Comparison of ENCODE assay signal across 9 cellular contexts in the genomic region with DNA sequence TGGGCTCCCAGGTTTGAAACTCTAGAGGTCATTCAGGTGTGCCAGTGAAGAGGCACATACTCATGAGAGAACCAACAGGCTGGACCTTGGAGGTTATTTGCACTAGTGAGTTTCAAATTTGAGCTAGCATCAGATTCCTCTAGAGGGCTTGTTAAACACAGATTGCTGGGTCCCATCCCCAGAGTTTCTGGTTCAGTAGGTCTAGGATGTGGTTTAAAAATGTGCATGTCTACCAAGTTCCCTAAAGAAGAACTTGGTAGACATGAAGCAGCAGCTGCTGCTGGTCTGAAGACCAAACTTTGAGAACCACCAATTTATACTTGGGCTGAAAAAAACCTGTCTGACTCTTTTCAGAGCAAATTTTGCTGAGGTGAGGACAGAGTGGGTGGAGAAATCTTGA.
DNase-seq lines count a peak whose midpoint lies in the region; ATAC-seq, FAIRE-seq and TF ChIP-seq lines count a peak whose summit lies in the region.
"Had no signal": no experiment of that assay in that cellular context is flagged by ENCODE, and none has a peak within 500 bp of the region (broad histone marks: within the 10 kb centered on the region; RNA-seq: fewer than 3 reads in every experiment).

No MANE protein-coding gene starts in this region.

- TF ChIP-seq EP300 in HepG2 (IDR thresholded peaks at IDR 0.05; ENCODE audit: low read depth in 2 of 2, low read length in 2 of 2) (no peak), HepG2 (CRISPR knock-in tag; IDR thresholded peaks at IDR 0.05; ENCODE audit: borderline replicate concordance) (no peak)

- in situ Hi-C loops in HepG2 (cut with HindIII; ENCODE audit: extremely low pct_ligation_motif_present, low pct_unique_long_range_greater_than_20kb) = no loop called here

- H3K79me2 ChIP-seq in HepG2 (ENCODE audit: insufficient read depth, low read length) = peaks cover 2% of the 10 kb centered on the region

- peaks cover 1% of the 10 kb centered on the region; the same call in 1 of the 2 replicates for H3K9me3 ChIP-seq in BLaER1
- no peaks in the 10 kb centered on the region for H3K9me3 ChIP-seq in HepG2 (ENCODE audit: low read length)

- peak overlapping the region; percentile 67 for H3K9ac ChIP-seq in BLaER1
- no peak overlapping the region for H3K9ac ChIP-seq in HepG2 (ENCODE audit: insufficient read depth, low read depth, low read length)

- H3K4me1 ChIP-seq in BLaER1 (peaks cover 68% of the 10 kb centered on the region), HepG2 (ENCODE audit: insufficient read depth, low read length) (peaks cover 29% of the 10 kb centered on the region)

- DNase-seq in MV-4-11 (lab: John Stamatoyannopoulos, UW) (peak; percentile 48), HepG2 (ENCODE audit: low spot score) (no peak), GOT3 (lab: John Stamatoyannopoulos, UW) (no peak), globus pallidus (ENCODE audit: low spot score) (no peak), kidney glomerular epithelial cell (lab: John Stamatoyannopoulos, UW) (no peak), H4 (ENCODE audit: low spot score) (no peak)
- DNase-seq: NCI-H2081 had no signal

- peaks cover 59% of the 10 kb centered on the region for H4K20me1 ChIP-seq in BLaER1
- no peaks in the 10 kb centered on the region for H4K20me1 ChIP-seq in HepG2 (ENCODE audit: insufficient read depth, low read length)

- H3K27ac ChIP-seq in BLaER1 = peak overlapping the region; percentile 80
- no peak overlapping the region for H3K27ac ChIP-seq in HepG2 (ENCODE audit: extremely low read length, insufficient read depth, low read length)

- CTCF ChIA-PET in HepG2 (lab: Yijun Ruan, JAX; ENCODE audit: low intra/inter-chr PET ratio, low total read pairs) = no interaction called here

- H2AFZ ChIP-seq in HepG2 (ENCODE audit: low read length) = no peak overlapping the region

- no peak for TF ChIP-seq RAD21 in HepG2 (CRISPR knock-in tag; IDR thresholded peaks at IDR 0.05)

- peaks cover 24% of the 10 kb centered on the region for H3K36me3 ChIP-seq in BLaER1
- H3K36me3 ChIP-seq in HepG2 (replicated peaks in 1 of 2; ENCODE audit: control insufficient read depth in 1 of 2, insufficient read depth in 2 of 2, low read length in 2 of 2) = no peaks in the 10 kb centered on the region; a peak in 1 of 5 replicates

- H3K27me3 ChIP-seq in BLaER1 (no peaks in the 10 kb centered on the region), HepG2 (ENCODE audit: control insufficient read depth in 1 of 2, insufficient read depth in 2 of 2, low read length in 2 of 2) (no peaks in the 10 kb centered on the region)

- no peak for TF ChIP-seq POLR2A in HepG2 (IDR thresholded peaks at IDR 0.05; ENCODE audit: insufficient read depth in 1 of 2, low read depth in 2 of 2, low read length in 2 of 2)

- FAIRE-seq in HepG2 (lab: Jason Lieb, UNC) = no peak

- POLR2A ChIA-PET in HepG2 (lab: Yijun Ruan, JAX) = interaction anchor here (1.2 kb wide), 2 partner anchors 10 to 61 kb away, joined by 3 to 4 read pairs; partner anchors contain the start of gene SUSD6

- H3K4me3 ChIP-seq in BLaER1 = peak overlapping the region; percentile 50
- no peak overlapping the region for H3K4me3 ChIP-seq in HepG2 (replicated peaks in 1 of 3; ENCODE audit: insufficient read depth in 1 of 3, low read depth in 2 of 3, low read length in 3 of 3)

- TF ChIP-seq CTCF in HepG2 (CRISPR knock-in tag; IDR thresholded peaks at IDR 0.05) = no peak

- H3K4me2 ChIP-seq in BLaER1 = peak overlapping the region; percentile 86
- 0 out of 2 replicates have a peak overlapping the region, but pooled peaks have one; percentile 19 for H3K4me2 ChIP-seq in HepG2 (ENCODE audit: low read depth, low read length)

- ATAC-seq in GM19395 (IDR thresholded peaks at IDR 0.05; ENCODE audit: unreplicated experiment) (peak; percentile 40), HepG2 (peak; percentile 39; the same call in 2 of the 3 replicates)

- no TSS peak for BruUV-seq in HepG2 (replicated peaks; lab: Mats Ljungman, UMichigan)

- intact Hi-C loops in HepG2 (cut with micrococcal nuclease; ENCODE audit: unreplicated experiment) = no loop called here

TF ChIP-seq in HepG2, 621 proteins besides CTCF, POLR2A, EP300 and RAD21:
- TF ChIP-seq NCOA1 (CRISPR knock-in tag; IDR thresholded peaks at IDR 0.05) (no peak), ZNF558 (CRISPR knock-in tag; IDR thresholded peaks at IDR 0.05; ENCODE audit: borderline replicate concordance) (0 out of 2 replicates have a peak, but pooled peaks have one; percentile 36), E2F5 (CRISPR knock-in tag; conservative IDR thresholded peaks at IDR 0.05) (no peak)
TF ChIP-seq in HepG2: peak in this region for 1.
